In genomic region chr10:35643151-35643975, GRCh38 we compare ENCODE assay signal across 8 cellular contexts. TPM values are rescaled to one million over a fixed set of nuclear protein-coding genes. Genes with fewer than 3 reads are reported as not detected.
DNase-seq lines count a peak whose midpoint lies in the region; TF ChIP-seq lines count a peak whose summit lies in the region.

No MANE protein-coding gene starts in this region.

- TF ChIP-seq CTCF in VCaP (conservative IDR thresholded peaks at IDR 0.05) (no peak), endothelial cell (IDR thresholded peaks at IDR 0.05; ENCODE audit: unreplicated experiment) (no peak), PC-9 (conservative IDR thresholded peaks at IDR 0.05) (no peak)

- CTCF ChIA-PET in PC-9 (lab: Charles Lee): no interaction called here

- H3K27ac ChIP-seq in BLaER1: no peak overlapping the region
- peak overlapping the region; percentile 55; the same call in 1 of the 2 replicates for H3K27ac ChIP-seq in HUES64 (ENCODE audit: low read depth, low read length)
- peak overlapping the region; percentile 91 for H3K27ac ChIP-seq in VCaP
- H3K27ac ChIP-seq in subcutaneous abdominal adipose tissue (ENCODE audit: low read depth, low read length): peak overlapping the region; percentile 67
- no peak overlapping the region for H3K27ac ChIP-seq in PC-9

- intact Hi-C loops in PC-9 (cut with micrococcal nuclease; ENCODE audit: unreplicated experiment): no loop called here

- peak overlapping the region; percentile 82 for H3K4me3 ChIP-seq in BLaER1
- H3K4me3 ChIP-seq in HUES64 (ENCODE audit: low read length): peak overlapping the region; percentile 82
- peak overlapping the region; percentile 83 to 92 (median 86) for H3K4me3 ChIP-seq in subcutaneous abdominal adipose tissue (ENCODE audit: low read depth in 1 of 5, low read length in 5 of 5)
- no peak overlapping the region for H3K4me3 ChIP-seq in PC-9

- H3K27me3 Mint-ChIP-seq in endothelial cell (ENCODE audit: unreplicated experiment): peaks cover 16% of the 10 kb centered on the region

- H3K9ac ChIP-seq in BLaER1 (peak overlapping the region; percentile 70), HUES64 (ENCODE audit: low read depth, low read length) (no peak overlapping the region), subcutaneous abdominal adipose tissue (ENCODE audit: low read length in 5 of 5) (peak overlapping the region; percentile 38 to 66 (median 62))

- POLR2A ChIA-PET in PC-9 (lab: Charles Lee; ENCODE audit: unreplicated experiment): no interaction called here

- WGBS in HUES64: under 1% methylated on average over 38 of the region's 38 CpGs

- peaks cover 22% of the 10 kb centered on the region for H3K27me3 ChIP-seq in BLaER1
- H3K27me3 ChIP-seq in HUES64 (ENCODE audit: insufficient read depth, low read length): peaks cover 38% of the 10 kb centered on the region
- peaks cover 0 to 2% (median 0%) of the 10 kb centered on the region in 5 donors for H3K27me3 ChIP-seq in subcutaneous abdominal adipose tissue (ENCODE audit: control insufficient read depth in 5 of 5, insufficient read depth in 4 of 5, low read length in 5 of 5)
- H3K27me3 ChIP-seq in PC-9 (ENCODE audit: insufficient read depth, low read depth): peaks cover 20% of the 10 kb centered on the region

- no peaks in the 10 kb centered on the region for H3K9me3 ChIP-seq in BLaER1
- H3K9me3 ChIP-seq in HUES64 (ENCODE audit: insufficient read depth, low read depth, low read length): no peaks in the 10 kb centered on the region
- peaks cover 0 to 4% (median 0%) of the 10 kb centered on the region in 5 donors for H3K9me3 ChIP-seq in subcutaneous abdominal adipose tissue (ENCODE audit: control insufficient read depth in 5 of 5, low read length in 5 of 5)
- H3K9me3 ChIP-seq in PC-9 (ENCODE audit: insufficient read depth, low read depth): no peaks in the 10 kb centered on the region

- H3K79me2 ChIP-seq in PC-9 (ENCODE audit: low read depth): no peaks in the 10 kb centered on the region

- H3K4me1 Mint-ChIP-seq in endothelial cell (ENCODE audit: unreplicated experiment): peaks cover 17% of the 10 kb centered on the region

- BruUV-seq in PC-9 (replicated peaks; lab: Mats Ljungman, UMichigan): no TSS peak

- H3K9me3 Mint-ChIP-seq in endothelial cell (ENCODE audit: unreplicated experiment): no peaks in the 10 kb centered on the region

- peak overlapping the region; percentile 95 for H3K4me3 Mint-ChIP-seq in endothelial cell (ENCODE audit: unreplicated experiment)

- DNase-seq in endothelial cell (ENCODE audit: low spot score) (peak; percentile 68), medulla oblongata (ENCODE audit: extremely low spot score) (peak; percentile 68), PC-9 (no peak), NAMALWA (ENCODE audit: low spot score) (no peak)

- no peaks in the 10 kb centered on the region for H3K36me3 ChIP-seq in BLaER1
- H3K36me3 ChIP-seq in HUES64 (ENCODE audit: insufficient read depth, low read length): no peaks in the 10 kb centered on the region
- peaks cover 0 to 5% (median 0%) of the 10 kb centered on the region in 5 donors for H3K36me3 ChIP-seq in subcutaneous abdominal adipose tissue (ENCODE audit: control insufficient read depth in 5 of 5, insufficient read depth in 5 of 5, low read length in 5 of 5)
- no peaks in the 10 kb centered on the region for H3K36me3 ChIP-seq in PC-9 (ENCODE audit: low read depth)

- no peak overlapping the region for H2AFZ ChIP-seq in PC-9

- peak overlapping the region; percentile 73 for H3K27ac Mint-ChIP-seq in endothelial cell (ENCODE audit: unreplicated experiment)

- H3K36me3 Mint-ChIP-seq in endothelial cell (ENCODE audit: low read depth, unreplicated experiment): peaks cover 4% of the 10 kb centered on the region

- peak overlapping the region; percentile 100 for H3K4me2 ChIP-seq in BLaER1
- H3K4me2 ChIP-seq in PC-9: no peak overlapping the region

- H3F3A ChIP-seq in PC-9 (ENCODE audit: insufficient read depth, low read depth): no peaks in the 10 kb centered on the region

- H3K4me1 ChIP-seq in BLaER1 (peaks cover 27% of the 10 kb centered on the region), HUES64 (ENCODE audit: insufficient read depth, low read length) (peaks cover 20% of the 10 kb centered on the region), subcutaneous abdominal adipose tissue (ENCODE audit: control insufficient read depth in 5 of 5, insufficient read depth in 5 of 5, low read length in 5 of 5) (peaks cover 0 to 48% (median 40%) of the 10 kb centered on the region in 5 donors), PC-9 (replicated peaks; ENCODE audit: insufficient read depth) (no peaks in the 10 kb centered on the region)

- no peaks in the 10 kb centered on the region for H3K9me2 ChIP-seq in PC-9 (ENCODE audit: insufficient read depth)

- H4K20me1 ChIP-seq in BLaER1: peaks cover 1% of the 10 kb centered on the region; the same call in 1 of the 2 replicates
- H4K20me1 ChIP-seq in PC-9 (ENCODE audit: insufficient read depth): no peaks in the 10 kb centered on the region

RNA-seq across cellular contexts. Expression of gene FZD8, which starts 1.3 kb away (rescaled TPM):
- 5.7 TPM for polyA plus RNA-seq in HUES64 (2013, experiment 1 of 2)
- polyA plus RNA-seq in HUES64 (2013, experiment 2 of 2): 4.8 TPM
- 45.9 TPM for total RNA-seq in endothelial cell (ENCODE audit: unreplicated experiment)
- not detected in 2 replicates for total RNA-seq in PC-9 (2021)

RNA-seq across cellular contexts. Expression of gene GJD4, which starts 38.2 kb away (rescaled TPM):
- polyA plus RNA-seq in HUES64 (2013, experiment 1 of 2): not detected
- not detected for polyA plus RNA-seq in HUES64 (2013, experiment 2 of 2)
- total RNA-seq in endothelial cell (ENCODE audit: unreplicated experiment): not detected
- not detected in 2 replicates for total RNA-seq in PC-9 (2021)

Comparison
In these comparisons a context has a peak if more than half of its experiments do, and no peak if none do; other contexts are left out.
1. H3K27ac ChIP-seq: peak in HUES64 (single experiment), VCaP (single experiment) and subcutaneous abdominal adipose tissue (single experiment); none in BLaER1 (single experiment) and PC-9 (single experiment).
2. DNase-seq: peak in endothelial cell (single experiment) and medulla oblongata (single experiment); none in PC-9 (0 of 2) and NAMALWA (single experiment).
3. RNA of gene FZD8, which starts 1.3 kb away (total RNA-seq): 45.9 TPM in endothelial cell (single experiment); not detected in PC-9; every median in the first group is over 10 times any median in the second.